ENCODE assay signal across 3 cellular contexts in genomic region chr15:28019594-28020320, GRCh38.
TF ChIP-seq lines count a peak whose summit lies in the region.

No MANE protein-coding gene starts in this region.

TF ChIP-seq in SK-N-SH, 30 proteins besides CTCF, POLR2A, EP300 and RAD21 (continued from another document and continues in another):
- TF ChIP-seq CHD2 (IDR thresholded peaks at IDR 0.05; ENCODE audit: low read length, partially characterized antibody) (no peak), YY1 (IDR thresholded peaks at IDR 0.05; ENCODE audit: low read depth) (no peak), POLR2AphosphoS5 (IDR thresholded peaks at IDR 0.05; ENCODE audit: low read depth, low read length) (no peak), FOXM1 (IDR thresholded peaks at IDR 0.05; ENCODE audit: low read depth) (no peak), ELF1 (IDR thresholded peaks at IDR 0.05) (no peak), FOSL2 (IDR thresholded peaks at IDR 0.05; ENCODE audit: borderline replicate concordance, low read depth) (no peak), FOXJ3 (CRISPR knock-in tag; IDR thresholded peaks at IDR 0.05) (no peak), NRF1 (IDR thresholded peaks at IDR 0.05; ENCODE audit: low read depth, low read length) (no peak), RFX5 (IDR thresholded peaks at IDR 0.05; ENCODE audit: low read length) (no peak), MAX (IDR thresholded peaks at IDR 0.05; ENCODE audit: low read depth) (no peak), GATA2 (CRISPR knock-in tag; IDR thresholded peaks at IDR 0.05) (no peak), IRF3 (IDR thresholded peaks at IDR 0.05; ENCODE audit: low read depth, low read length) (no peak)
- TF ChIP-seq, protein P1, sequence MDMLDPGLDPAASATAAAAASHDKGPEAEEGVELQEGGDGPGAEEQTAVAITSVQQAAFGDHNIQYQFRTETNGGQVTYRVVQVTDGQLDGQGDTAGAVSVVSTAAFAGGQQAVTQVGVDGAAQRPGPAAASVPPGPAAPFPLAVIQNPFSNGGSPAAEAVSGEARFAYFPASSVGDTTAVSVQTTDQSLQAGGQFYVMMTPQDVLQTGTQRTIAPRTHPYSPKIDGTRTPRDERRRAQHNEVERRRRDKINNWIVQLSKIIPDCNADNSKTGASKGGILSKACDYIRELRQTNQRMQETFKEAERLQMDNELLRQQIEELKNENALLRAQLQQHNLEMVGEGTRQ (IDR thresholded peaks at IDR 0.05; ENCODE audit: borderline replicate concordance, low read depth, low read length) = no peak
- TF ChIP-seq, protein P2, sequence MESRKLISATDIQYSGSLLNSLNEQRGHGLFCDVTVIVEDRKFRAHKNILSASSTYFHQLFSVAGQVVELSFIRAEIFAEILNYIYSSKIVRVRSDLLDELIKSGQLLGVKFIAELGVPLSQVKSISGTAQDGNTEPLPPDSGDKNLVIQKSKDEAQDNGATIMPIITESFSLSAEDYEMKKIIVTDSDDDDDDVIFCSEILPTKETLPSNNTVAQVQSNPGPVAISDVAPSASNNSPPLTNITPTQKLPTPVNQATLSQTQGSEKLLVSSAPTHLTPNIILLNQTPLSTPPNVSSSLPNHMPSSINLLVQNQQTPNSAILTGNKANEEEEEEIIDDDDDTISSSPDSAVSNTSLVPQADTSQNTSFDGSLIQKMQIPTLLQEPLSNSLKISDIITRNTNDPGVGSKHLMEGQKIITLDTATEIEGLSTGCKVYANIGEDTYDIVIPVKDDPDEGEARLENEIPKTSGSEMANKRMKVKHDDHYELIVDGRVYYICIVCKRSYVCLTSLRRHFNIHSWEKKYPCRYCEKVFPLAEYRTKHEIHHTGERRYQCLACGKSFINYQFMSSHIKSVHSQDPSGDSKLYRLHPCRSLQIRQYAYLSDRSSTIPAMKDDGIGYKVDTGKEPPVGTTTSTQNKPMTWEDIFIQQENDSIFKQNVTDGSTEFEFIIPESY (IDR thresholded peaks at IDR 0.05; ENCODE audit: borderline replicate concordance, low read depth) = no peak

TF ChIP-seq in SK-N-SH treated with all-trans-retinoic acid at 6 μM for 48 hours, 23 proteins besides CTCF, POLR2A, EP300 and RAD21 (continued from another document):
- TF ChIP-seq TSHZ2 (CRISPR knock-in tag; IDR thresholded peaks at IDR 0.05) (no peak), ZFP30 (CRISPR knock-in tag; IDR thresholded peaks at IDR 0.05) (no peak), BACH2 (CRISPR knock-in tag; IDR thresholded peaks at IDR 0.05; ENCODE audit: borderline replicate concordance) (no peak), PATZ1 (CRISPR knock-in tag; IDR thresholded peaks at IDR 0.05; ENCODE audit: borderline replicate concordance) (no peak), ESRRG (CRISPR knock-in tag; IDR thresholded peaks at IDR 0.05) (no peak), ISL1 (CRISPR knock-in tag; IDR thresholded peaks at IDR 0.05) (no peak)
- TF ChIP-seq, protein P3, sequence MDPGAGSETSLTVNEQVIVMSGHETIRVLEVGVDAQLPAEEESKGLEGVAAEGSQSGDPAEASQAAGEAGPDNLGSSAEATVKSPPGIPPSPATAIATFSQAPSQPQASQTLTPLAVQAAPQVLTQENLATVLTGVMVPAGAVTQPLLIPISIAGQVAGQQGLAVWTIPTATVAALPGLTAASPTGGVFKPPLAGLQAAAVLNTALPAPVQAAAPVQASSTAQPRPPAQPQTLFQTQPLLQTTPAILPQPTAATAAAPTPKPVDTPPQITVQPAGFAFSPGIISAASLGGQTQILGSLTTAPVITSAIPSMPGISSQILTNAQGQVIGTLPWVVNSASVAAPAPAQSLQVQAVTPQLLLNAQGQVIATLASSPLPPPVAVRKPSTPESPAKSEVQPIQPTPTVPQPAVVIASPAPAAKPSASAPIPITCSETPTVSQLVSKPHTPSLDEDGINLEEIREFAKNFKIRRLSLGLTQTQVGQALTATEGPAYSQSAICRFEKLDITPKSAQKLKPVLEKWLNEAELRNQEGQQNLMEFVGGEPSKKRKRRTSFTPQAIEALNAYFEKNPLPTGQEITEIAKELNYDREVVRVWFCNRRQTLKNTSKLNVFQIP (CRISPR knock-in tag; IDR thresholded peaks at IDR 0.05; ENCODE audit: borderline replicate concordance, low read depth) = no peak
- TF ChIP-seq, protein P4, sequence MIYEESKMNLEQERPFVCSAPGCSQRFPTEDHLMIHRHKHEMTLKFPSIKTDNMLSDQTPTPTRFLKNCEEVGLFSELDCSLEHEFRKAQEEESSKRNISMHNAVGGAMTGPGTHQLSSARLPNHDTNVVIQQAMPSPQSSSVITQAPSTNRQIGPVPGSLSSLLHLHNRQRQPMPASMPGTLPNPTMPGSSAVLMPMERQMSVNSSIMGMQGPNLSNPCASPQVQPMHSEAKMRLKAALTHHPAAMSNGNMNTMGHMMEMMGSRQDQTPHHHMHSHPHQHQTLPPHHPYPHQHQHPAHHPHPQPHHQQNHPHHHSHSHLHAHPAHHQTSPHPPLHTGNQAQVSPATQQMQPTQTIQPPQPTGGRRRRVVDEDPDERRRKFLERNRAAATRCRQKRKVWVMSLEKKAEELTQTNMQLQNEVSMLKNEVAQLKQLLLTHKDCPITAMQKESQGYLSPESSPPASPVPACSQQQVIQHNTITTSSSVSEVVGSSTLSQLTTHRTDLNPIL (CRISPR knock-in tag; IDR thresholded peaks at IDR 0.05; ENCODE audit: low read depth) = no peak
TF ChIP-seq in SK-N-SH treated with all-trans-retinoic acid at 6 μM for 48 hours: peak in this region for 0.

TF ChIP-seq in K562, 482 proteins besides CTCF, POLR2A, EP300 and RAD21 (continued from another document):
- TF ChIP-seq, protein P5, sequence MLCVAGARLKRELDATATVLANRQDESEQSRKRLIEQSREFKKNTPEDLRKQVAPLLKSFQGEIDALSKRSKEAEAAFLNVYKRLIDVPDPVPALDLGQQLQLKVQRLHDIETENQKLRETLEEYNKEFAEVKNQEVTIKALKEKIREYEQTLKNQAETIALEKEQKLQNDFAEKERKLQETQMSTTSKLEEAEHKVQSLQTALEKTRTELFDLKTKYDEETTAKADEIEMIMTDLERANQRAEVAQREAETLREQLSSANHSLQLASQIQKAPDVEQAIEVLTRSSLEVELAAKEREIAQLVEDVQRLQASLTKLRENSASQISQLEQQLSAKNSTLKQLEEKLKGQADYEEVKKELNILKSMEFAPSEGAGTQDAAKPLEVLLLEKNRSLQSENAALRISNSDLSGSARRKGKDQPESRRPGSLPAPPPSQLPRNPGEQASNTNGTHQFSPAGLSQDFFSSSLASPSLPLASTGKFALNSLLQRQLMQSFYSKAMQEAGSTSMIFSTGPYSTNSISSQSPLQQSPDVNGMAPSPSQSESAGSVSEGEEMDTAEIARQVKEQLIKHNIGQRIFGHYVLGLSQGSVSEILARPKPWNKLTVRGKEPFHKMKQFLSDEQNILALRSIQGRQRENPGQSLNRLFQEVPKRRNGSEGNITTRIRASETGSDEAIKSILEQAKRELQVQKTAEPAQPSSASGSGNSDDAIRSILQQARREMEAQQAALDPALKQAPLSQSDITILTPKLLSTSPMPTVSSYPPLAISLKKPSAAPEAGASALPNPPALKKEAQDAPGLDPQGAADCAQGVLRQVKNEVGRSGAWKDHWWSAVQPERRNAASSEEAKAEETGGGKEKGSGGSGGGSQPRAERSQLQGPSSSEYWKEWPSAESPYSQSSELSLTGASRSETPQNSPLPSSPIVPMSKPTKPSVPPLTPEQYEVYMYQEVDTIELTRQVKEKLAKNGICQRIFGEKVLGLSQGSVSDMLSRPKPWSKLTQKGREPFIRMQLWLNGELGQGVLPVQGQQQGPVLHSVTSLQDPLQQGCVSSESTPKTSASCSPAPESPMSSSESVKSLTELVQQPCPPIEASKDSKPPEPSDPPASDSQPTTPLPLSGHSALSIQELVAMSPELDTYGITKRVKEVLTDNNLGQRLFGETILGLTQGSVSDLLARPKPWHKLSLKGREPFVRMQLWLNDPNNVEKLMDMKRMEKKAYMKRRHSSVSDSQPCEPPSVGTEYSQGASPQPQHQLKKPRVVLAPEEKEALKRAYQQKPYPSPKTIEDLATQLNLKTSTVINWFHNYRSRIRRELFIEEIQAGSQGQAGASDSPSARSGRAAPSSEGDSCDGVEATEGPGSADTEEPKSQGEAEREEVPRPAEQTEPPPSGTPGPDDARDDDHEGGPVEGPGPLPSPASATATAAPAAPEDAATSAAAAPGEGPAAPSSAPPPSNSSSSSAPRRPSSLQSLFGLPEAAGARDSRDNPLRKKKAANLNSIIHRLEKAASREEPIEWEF (CRISPR knock-in tag; IDR thresholded peaks at IDR 0.05) = no peak
- TF ChIP-seq CCAR2 (IDR thresholded peaks at IDR 0.05; ENCODE audit: low read depth, low read length) = no peak
- TF ChIP-seq ZNF778 (CRISPR knock-in tag; IDR thresholded peaks at IDR 0.05) = no peak
- TF ChIP-seq PML (IDR thresholded peaks at IDR 0.05; ENCODE audit: low read length) = no peak
- no peak for TF ChIP-seq MEF2D (tag; conservative IDR thresholded peaks at IDR 0.05; ENCODE audit: low read depth)
- no peak for TF ChIP-seq TAF9B (IDR thresholded peaks at IDR 0.05; ENCODE audit: partially characterized antibody)
- no peak for TF ChIP-seq ZNF253 (CRISPR knock-in tag; conservative IDR thresholded peaks at IDR 0.05)
- TF ChIP-seq SRSF3 (IDR thresholded peaks at IDR 0.05; ENCODE audit: insufficient read depth, low read length) = no peak
- TF ChIP-seq ZNF263 (CRISPR knock-in tag; IDR thresholded peaks at IDR 0.05; ENCODE audit: borderline replicate concordance) = no peak
- TF ChIP-seq THRAP3 (IDR thresholded peaks at IDR 0.05; ENCODE audit: borderline replicate concordance) = no peak
- TF ChIP-seq SFPQ (IDR thresholded peaks at IDR 0.05; ENCODE audit: low read depth, low read length) = no peak
